Comparison of ENCODE assay signal across 8 cellular contexts in the genomic region with DNA sequence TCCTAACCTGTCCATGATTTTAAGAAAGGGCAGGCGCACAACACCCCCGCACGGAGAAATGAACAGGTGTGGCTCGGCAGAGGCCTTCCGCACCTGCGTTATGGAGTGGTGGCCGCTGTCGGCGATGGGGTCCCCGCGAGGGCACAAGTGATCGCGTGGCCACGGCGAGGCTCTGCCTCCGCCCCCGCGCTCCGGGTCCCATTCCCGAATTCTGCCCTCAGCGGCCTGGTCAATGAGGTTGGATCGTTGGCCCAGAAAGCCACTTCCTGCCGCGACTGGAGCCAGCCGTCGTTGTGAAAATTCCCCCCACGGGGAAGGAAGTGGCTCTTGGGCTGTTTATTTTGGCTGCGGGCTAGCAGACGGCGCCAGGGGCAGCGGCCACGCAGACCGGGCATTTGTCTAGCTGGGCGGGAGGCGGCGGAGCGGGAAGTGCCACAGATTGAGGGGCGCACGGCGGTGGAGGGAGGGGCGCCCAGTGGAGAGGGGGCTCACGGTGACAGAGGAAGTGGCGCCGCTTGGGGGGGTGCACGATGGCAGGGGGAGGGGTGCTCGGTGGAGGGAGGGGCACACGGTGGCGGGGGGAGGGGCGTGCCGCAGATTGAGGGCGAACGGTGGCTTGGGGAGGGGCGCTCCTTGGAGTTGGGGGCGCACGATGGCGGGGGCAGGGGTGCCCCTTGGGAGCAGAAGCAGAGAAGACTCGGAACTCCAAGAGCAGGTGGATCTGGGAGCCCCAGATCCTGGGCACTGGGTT. TPM values are rescaled to one million over a fixed set of nuclear protein-coding genes. Genes with fewer than 3 reads are reported as not detected.
DNase-seq lines count a peak whose midpoint lies in the region; ATAC-seq and TF ChIP-seq lines count a peak whose summit lies in the region.

No MANE protein-coding gene starts in this region.

- H3K36me3 Mint-ChIP-seq in activated naive CD4-positive, alpha-beta T cell treated with anti-CD3 and anti-CD28 coated beads, Interleukin-2, amount 10 ng/mL, durations not matched to agents 7 days and 5 days, result no peaks in the 10 kb centered on the region

- CTCF ChIA-PET in AG04450 (lab: Charles Lee), result no interaction called here
- CTCF ChIA-PET in activated naive CD4-positive, alpha-beta T cell treated with anti-CD3 and anti-CD28 coated beads, Interleukin-2, amount 10 ng/mL, durations not matched to agents 7 days and 5 days (lab: Charles Lee), result no interaction called here

- peaks cover 0 to 56% (median 39%) of the 10 kb centered on the region in 12 donors for H3K4me1 ChIP-seq in heart left ventricle
- H3K4me1 ChIP-seq in parathyroid adenoma, result peaks cover 9% of the 10 kb centered on the region

- H3K4me3 Mint-ChIP-seq in activated naive CD4-positive, alpha-beta T cell treated with anti-CD3 and anti-CD28 coated beads, Interleukin-2, amount 10 ng/mL, durations not matched to agents 7 days and 5 days, result peak overlapping the region; percentile 67

- peaks cover 25% of the 10 kb centered on the region for H3K4me1 Mint-ChIP-seq in activated naive CD4-positive, alpha-beta T cell treated with anti-CD3 and anti-CD28 coated beads, Interleukin-2, amount 10 ng/mL, durations not matched to agents 7 days and 5 days

- no peak for TF ChIP-seq CTCF in AG04450 (IDR thresholded peaks at IDR 0.05; ENCODE audit: low read depth, low read length)
- no peak for TF ChIP-seq CTCF in heart left ventricle (IDR thresholded peaks at IDR 0.05)
- no peak for TF ChIP-seq CTCF in parathyroid adenoma (IDR thresholded peaks at IDR 0.05)

- POLR2A ChIA-PET in AG04450 (lab: Yijun Ruan, JAX), result interaction anchor here (0.7 to 1.1 kb wide), 2 partner anchors 24 to 100 kb away, joined by 4 read pairs; no protein-coding TSS in a partner anchor

- H3K9ac ChIP-seq in parathyroid adenoma, result no peak overlapping the region

- H3K9me3 Mint-ChIP-seq in activated naive CD4-positive, alpha-beta T cell treated with anti-CD3 and anti-CD28 coated beads, Interleukin-2, amount 10 ng/mL, durations not matched to agents 7 days and 5 days, result no peaks in the 10 kb centered on the region

- no peaks in the 10 kb centered on the region for H3K27me3 ChIP-seq in AG04450 (ENCODE audit: control insufficient read depth, insufficient read depth, low read length)
- H3K27me3 ChIP-seq in heart left ventricle, result no peaks in the 10 kb centered on the region
- H3K27me3 ChIP-seq in parathyroid adenoma (ENCODE audit: control insufficient read depth, insufficient read depth, low read length), result no peaks in the 10 kb centered on the region

- H3K27me3 Mint-ChIP-seq in activated naive CD4-positive, alpha-beta T cell treated with anti-CD3 and anti-CD28 coated beads, Interleukin-2, amount 10 ng/mL, durations not matched to agents 7 days and 5 days, result peaks cover 94% of the 10 kb centered on the region

- no peaks in the 10 kb centered on the region; the same call in 1 of the 2 replicates for H3K9me3 ChIP-seq in AG04450 (ENCODE audit: control insufficient read depth, insufficient read depth, low read length)
- no peaks in the 10 kb centered on the region for H3K9me3 ChIP-seq in heart left ventricle
- H3K9me3 ChIP-seq in parathyroid adenoma (ENCODE audit: control insufficient read depth, low read length), result no peaks in the 10 kb centered on the region

- peak in 3 of 4 donors; percentile 41 to 55 (median 49) for ATAC-seq in heart left ventricle

- no peak overlapping the region for H3K27ac Mint-ChIP-seq in activated naive CD4-positive, alpha-beta T cell treated with anti-CD3 and anti-CD28 coated beads, Interleukin-2, amount 10 ng/mL, durations not matched to agents 7 days and 5 days

- H3K36me3 ChIP-seq in heart left ventricle, result no peaks in the 10 kb centered on the region
- H3K36me3 ChIP-seq in parathyroid adenoma (ENCODE audit: control insufficient read depth, insufficient read depth, low read length), result no peaks in the 10 kb centered on the region

- intact Hi-C loops in heart left ventricle (cut with DNase I), result loop anchor here in 2 of 10 donors (2.0 to 10.0 kb wide), 2 partner anchors 26 to 48 kb away; a partner anchor contains a TSS

- DNase-seq in AG04450 (ENCODE audit: low read depth, low spot score) (no peak), GOT3 (lab: John Stamatoyannopoulos, UW) (peak; percentile 13), NOMO-1 treated with dmso at 0.1 percent for 144 hours (lab: John Stamatoyannopoulos, UW; ENCODE audit: unreplicated experiment) (peak; percentile 86), heart left ventricle (peak; percentile 75 to 87 (median 79)), HuH-7 (ENCODE audit: low spot score) (no peak), amniotic stem cell (lab: John Stamatoyannopoulos, UW) (no peak)
- peak; percentile 54 for DNase-seq in activated naive CD4-positive, alpha-beta T cell treated with anti-CD3 and anti-CD28 coated beads, Interleukin-2, amount 10 ng/mL, durations not matched to agents 7 days and 5 days

- H2AFZ ChIP-seq in parathyroid adenoma, result peak overlapping the region; percentile 81

- WGBS in heart left ventricle, 4 donors, result 6 to 7% (median 7%) methylated on average over 30 to 57 of the region's 57 CpGs

- peak overlapping the region; percentile 61 for H3K27ac ChIP-seq in AG04450 (ENCODE audit: low read depth, low read length)
- peak overlapping the region in 11 of 12 donors; percentile 29 to 82 (median 66) for H3K27ac ChIP-seq in heart left ventricle
- peak overlapping the region; percentile 2 for H3K27ac ChIP-seq in parathyroid adenoma

- H3K4me2 ChIP-seq in parathyroid adenoma (ENCODE audit: low read length), result peak overlapping the region; percentile 67

- TF ChIP-seq POLR2A in heart left ventricle (IDR thresholded peaks at IDR 0.05), result no peak

- H3K4me3 ChIP-seq in AG04450 (ENCODE audit: low read depth, low read length) (peak overlapping the region; percentile 50), heart left ventricle (peak overlapping the region; percentile 13 to 58 (median 51)), parathyroid adenoma (ENCODE audit: low read depth, low read length) (no peak overlapping the region)

- H3K79me2 ChIP-seq in parathyroid adenoma, result no peaks in the 10 kb centered on the region

RNA-seq across cellular contexts. Expression of a gene that starts 25.0 kb away (rescaled TPM):
- polyA plus RNA-seq in AG04450 (2011; rRNA removed) (61.6 and 68.9 TPM in 2 replicates), heart left ventricle (10 to 100 TPM; 13.1 to 15.0 TPM)
- 62.5 and 84.5 TPM in 2 replicates for polyA minus RNA-seq in AG04450 (2011; rRNA and poly(A)+ RNA removed)
- 10 to 100 TPM; 13.4 to 50.8 (median 23.3) TPM for total RNA-seq in heart left ventricle

Comparison
In these comparisons a context has a peak if more than half of its experiments do, and no peak if none do; other contexts are left out.
1. DNase-seq: peak in GOT3 (single experiment), NOMO-1 treated with dmso at 0.1 percent for 144 hours (single experiment), activated naive CD4-positive, alpha-beta T cell treated with anti-CD3 and anti-CD28 coated beads, Interleukin-2, amount 10 ng/mL, durations not matched to agents 7 days and 5 days (single experiment) and heart left ventricle (5 of 5); none in AG04450 (single experiment), HuH-7 (single experiment) and amniotic stem cell (single experiment).
2. H3K27ac ChIP-seq: peak in every context shown above with its lines; median percentile 66 in heart left ventricle; 61 in AG04450; 2 in parathyroid adenoma.